In genomic region chr9:6907772-6908381, GRCh38 we compare ENCODE assay signal across 9 cellular contexts.
A peak's percentile ranks its signal among the peaks of the same experiment; 100 is the strongest.
DNase-seq lines count a peak whose midpoint lies in the region; ATAC-seq, FAIRE-seq and TF ChIP-seq lines count a peak whose summit lies in the region.
"Had no signal": no experiment of that assay in that cellular context is flagged by ENCODE, and none has a peak within 500 bp of the region (broad histone marks: within the 10 kb centered on the region; RNA-seq: fewer than 3 reads in every experiment).

No MANE protein-coding gene starts in this region.

- no peak overlapping the region for H3K27ac Mint-ChIP-seq in chondrocyte (ENCODE audit: unreplicated experiment)
- H3K27ac Mint-ChIP-seq in neural progenitor cell = no peak overlapping the region
- H3K27ac Mint-ChIP-seq in natural killer cell = no peak overlapping the region

- no peaks in the 10 kb centered on the region for H3K9me3 ChIP-seq in neural progenitor cell (ENCODE audit: low read depth)

- peak; percentile 94 for FAIRE-seq in G401.6 (lab: Jason Lieb, UNC)

- H3F3A ChIP-seq in neural progenitor cell (ENCODE audit: low read depth) = no peaks in the 10 kb centered on the region

- intact Hi-C loops in natural killer cell (cut with micrococcal nuclease) = no loop called here

- no peak overlapping the region for H3K9ac ChIP-seq in neural progenitor cell

- no peaks in the 10 kb centered on the region for H3K4me1 ChIP-seq in neural progenitor cell

- no peak for ATAC-seq in GM19467 (IDR thresholded peaks at IDR 0.05; ENCODE audit: unreplicated experiment)
- no peak for ATAC-seq in esophagus mucosa
- ATAC-seq in natural killer cell = no peak

- H2AFZ ChIP-seq in neural progenitor cell (replicated peaks) = no peak overlapping the region

- DNase-seq in NCI-H146 (lab: John Stamatoyannopoulos, UW) = peak; percentile 27
- no peak for DNase-seq in chondrocyte (ENCODE audit: low spot score)
- DNase-seq in neural progenitor cell (ENCODE audit: low spot score) = no peak
- DNase-seq in stimulated activated CD4-positive, alpha-beta T cell treated with anti-CD3 and anti-CD28 coated beads, Interleukin-4, amount 100 ng/mL, for 4 hours = no peak
- DNase-seq in natural killer cell = no peak

- H3K9me3 Mint-ChIP-seq in chondrocyte (ENCODE audit: low read depth) = no peaks in the 10 kb centered on the region
- no peaks in the 10 kb centered on the region for H3K9me3 Mint-ChIP-seq in neural progenitor cell
- no peaks in the 10 kb centered on the region for H3K9me3 Mint-ChIP-seq in natural killer cell

- no peaks in the 10 kb centered on the region for H3K36me3 ChIP-seq in neural progenitor cell

- no peaks in the 10 kb centered on the region for H3K36me3 Mint-ChIP-seq in chondrocyte (ENCODE audit: low read depth)
- no peaks in the 10 kb centered on the region for H3K36me3 Mint-ChIP-seq in neural progenitor cell
- no peaks in the 10 kb centered on the region for H3K36me3 Mint-ChIP-seq in natural killer cell

- no peaks in the 10 kb centered on the region for H4K20me1 ChIP-seq in neural progenitor cell (ENCODE audit: low read depth)

- no peaks in the 10 kb centered on the region for H3K27me3 ChIP-seq in neural progenitor cell

- H3K4me2 ChIP-seq in neural progenitor cell = no peak overlapping the region

- no peaks in the 10 kb centered on the region for H3K79me2 ChIP-seq in neural progenitor cell (ENCODE audit: low read depth)

- H3K4me3 Mint-ChIP-seq in chondrocyte (ENCODE audit: unreplicated experiment) (no peak overlapping the region), neural progenitor cell (no peak overlapping the region), natural killer cell (no peak overlapping the region)

- TF ChIP-seq CTCF in chondrocyte (IDR thresholded peaks at IDR 0.05) = peak; percentile 89
- peak; percentile 54 for TF ChIP-seq CTCF in neural progenitor cell (IDR thresholded peaks at IDR 0.05)
- no peak for TF ChIP-seq CTCF in natural killer cell (IDR thresholded peaks at IDR 0.05)

- H3K4me1 Mint-ChIP-seq in chondrocyte (ENCODE audit: low read depth) (no peaks in the 10 kb centered on the region), neural progenitor cell (peaks cover 19% of the 10 kb centered on the region), natural killer cell (peaks cover 28 to 29% of the 10 kb centered on the region in 2 donors)

- H3K4me3 ChIP-seq in neural progenitor cell = no peak overlapping the region
- H3K4me3 ChIP-seq: lung had no signal

- no peaks in the 10 kb centered on the region for H3K27me3 Mint-ChIP-seq in chondrocyte (ENCODE audit: low read depth)
- no peaks in the 10 kb centered on the region for H3K27me3 Mint-ChIP-seq in neural progenitor cell (ENCODE audit: insufficient read depth, low read depth)
- no peaks in the 10 kb centered on the region for H3K27me3 Mint-ChIP-seq in natural killer cell (ENCODE audit: low read depth in 2 of 2)

- H3K27ac ChIP-seq in neural progenitor cell = no peak overlapping the region
